In the genomic region with DNA sequence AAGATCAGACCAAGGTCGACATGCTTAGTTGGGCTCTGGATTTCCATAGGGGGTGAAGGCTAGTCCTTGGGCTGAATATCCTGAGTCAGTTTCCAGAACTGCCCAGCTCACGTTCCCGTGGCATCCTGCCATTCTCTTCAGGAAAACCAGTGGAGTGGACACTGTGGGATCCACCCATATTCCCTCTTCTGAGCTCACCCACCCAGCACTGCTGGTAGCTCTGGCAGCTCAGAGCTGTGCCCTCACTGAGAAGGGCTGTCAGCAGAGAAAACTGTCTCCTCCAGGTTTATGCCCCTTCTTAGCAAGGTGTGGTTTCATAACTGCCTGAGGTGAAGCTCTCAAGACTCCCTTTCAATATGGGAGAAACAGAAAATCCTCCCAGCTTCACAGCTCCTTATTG, we compare ENCODE assay signal across 19 cellular contexts.
"Had no signal": no experiment of that assay in that cellular context is flagged by ENCODE, and none has a peak within 500 bp of the region (broad histone marks: within the 10 kb centered on the region; RNA-seq: fewer than 3 reads in every experiment).

No MANE protein-coding gene starts in this region.

- H3K4me3 Mint-ChIP-seq: activated CD4-positive, alpha-beta memory T cell treated with anti-CD3 and anti-CD28 coated beads, Interleukin-2, amount 10 ng/mL, durations not matched to agents 7 days and 5 days; activated CD4-positive, alpha-beta T cell treated with anti-CD3 and anti-CD28 coated beads for 36 hours; activated naive CD8-positive, alpha-beta T cell treated with anti-CD3 and anti-CD28 coated beads for 36 hours; dendritic cell treated with granulocyte-macrophage colony-stimulating factor and Interleukin-4, amounts not matched to agents 40 ng/mL and 50 ng/mL, for 4 days; type B pancreatic cell had no signal

- H3K4me1 ChIP-seq: gastroesophageal sphincter had no signal

- H3K27ac Mint-ChIP-seq: activated CD4-positive, alpha-beta memory T cell treated with anti-CD3 and anti-CD28 coated beads, Interleukin-2, amount 10 ng/mL, durations not matched to agents 7 days and 5 days; activated CD4-positive, alpha-beta T cell treated with anti-CD3 and anti-CD28 coated beads for 36 hours; activated naive CD8-positive, alpha-beta T cell treated with anti-CD3 and anti-CD28 coated beads for 36 hours; dendritic cell treated with granulocyte-macrophage colony-stimulating factor and Interleukin-4, amounts not matched to agents 40 ng/mL and 50 ng/mL, for 4 days; type B pancreatic cell had no signal

- H3K36me3 ChIP-seq: brain microvascular endothelial cell, gastroesophageal sphincter had no signal

- H3K27ac ChIP-seq: brain microvascular endothelial cell, epithelial cell of prostate, gastroesophageal sphincter, VCaP had no signal

- H3K27me3 Mint-ChIP-seq: activated CD4-positive, alpha-beta memory T cell treated with anti-CD3 and anti-CD28 coated beads, Interleukin-2, amount 10 ng/mL, durations not matched to agents 7 days and 5 days; activated CD4-positive, alpha-beta T cell treated with anti-CD3 and anti-CD28 coated beads for 36 hours; activated naive CD8-positive, alpha-beta T cell treated with anti-CD3 and anti-CD28 coated beads for 36 hours; dendritic cell treated with granulocyte-macrophage colony-stimulating factor and Interleukin-4, amounts not matched to agents 40 ng/mL and 50 ng/mL, for 4 days had no signal

- ATAC-seq: activated CD4-positive, alpha-beta T cell treated with anti-CD3 and anti-CD28 coated beads for 36 hours; gastroesophageal sphincter; left lobe of liver; naive thymus-derived CD4-positive, alpha-beta T cell; right cardiac atrium; SK-N-SH treated with all-trans-retinoic acid at 6 μM for 48 hours; stimulated activated naive CD8-positive, alpha-beta T cell treated with anti-CD3 and anti-CD28 coated beads, Interleukin-15, Interleukin-2, amounts not matched to agents 100 U/mL and 50 U/mL, for 24 hours had no signal

- H3K36me3 Mint-ChIP-seq: activated naive CD8-positive, alpha-beta T cell treated with anti-CD3 and anti-CD28 coated beads for 36 hours; naive thymus-derived CD4-positive, alpha-beta T cell; type B pancreatic cell had no signal

- DNase-seq: activated CD4-positive, alpha-beta memory T cell treated with anti-CD3 and anti-CD28 coated beads, Interleukin-2, amount 10 ng/mL, durations not matched to agents 7 days and 5 days; activated CD4-positive, alpha-beta T cell treated with anti-CD3 and anti-CD28 coated beads for 36 hours; activated naive CD8-positive, alpha-beta T cell treated with anti-CD3 and anti-CD28 coated beads for 36 hours; amygdala; brain microvascular endothelial cell; mammary epithelial cell; naive thymus-derived CD4-positive, alpha-beta T cell; nucleus accumbens; right cardiac atrium; stimulated activated CD4-positive, alpha-beta T cell treated with anti-CD3 and anti-CD28 coated beads, Interleukin-4, amount 100 ng/mL, for 24 hours; stimulated activated naive CD8-positive, alpha-beta T cell treated with anti-CD3 and anti-CD28 coated beads, Interleukin-15, Interleukin-2, amounts not matched to agents 100 U/mL and 50 U/mL, for 24 hours had no signal

- H3K9me3 ChIP-seq: gastroesophageal sphincter had no signal

- H3K4me3 ChIP-seq: gastroesophageal sphincter, skin epidermis had no signal

- H3K9me3 Mint-ChIP-seq: activated CD4-positive, alpha-beta memory T cell treated with anti-CD3 and anti-CD28 coated beads, Interleukin-2, amount 10 ng/mL, durations not matched to agents 7 days and 5 days; activated naive CD8-positive, alpha-beta T cell treated with anti-CD3 and anti-CD28 coated beads for 36 hours; dendritic cell treated with granulocyte-macrophage colony-stimulating factor and Interleukin-4, amounts not matched to agents 40 ng/mL and 50 ng/mL, for 4 days; naive thymus-derived CD4-positive, alpha-beta T cell; type B pancreatic cell had no signal
